8 cellular contexts compared by ENCODE assay signal in genomic region chr2:12416600-12416999, GRCh38.
DNase-seq lines count a peak whose midpoint lies in the region; ATAC-seq and TF ChIP-seq lines count a peak whose summit lies in the region.

No MANE protein-coding gene starts in this region.

- peak; percentile 21 for DNase-seq in Calu3
- DNase-seq in NOMO-1 (lab: John Stamatoyannopoulos, UW; ENCODE audit: unreplicated experiment in 2 of 2), result peak; percentile 56 to 64
- DNase-seq in activated T-helper 9 cell treated with anti-CD3 and anti-CD28 coated beads, Interleukin-2, amount 50 U/mL, for 16 hours (ENCODE audit: low read depth), result peak; percentile 46
- peak; percentile 72 for DNase-seq in left ventricle myocardium superior
- peak; percentile 25 to 32 for DNase-seq in stimulated activated CD4-positive, alpha-beta T cell treated with anti-CD3 and anti-CD28 coated beads, Interleukin-4, amount 100 ng/mL, for 48 hours (ENCODE audit: low read depth in 2 of 2)
- no peak for DNase-seq in NCI-H146 treated with DMSO at 0.1 percent for 48 hours (lab: John Stamatoyannopoulos, UW; ENCODE audit: unreplicated experiment)
- DNase-seq in NCI-H2196 treated with DMSO at 0.1 percent for 48 hours (lab: John Stamatoyannopoulos, UW; ENCODE audit: unreplicated experiment), result no peak

- H3K4me1 Mint-ChIP-seq in Calu3 (ENCODE audit: low read depth, unreplicated experiment), result no peaks in the 10 kb centered on the region

- no peaks in the 10 kb centered on the region for H3K27me3 Mint-ChIP-seq in Calu3 (ENCODE audit: unreplicated experiment)

- ATAC-seq in left ventricle myocardium superior (peak; percentile 58), HG02610 (IDR thresholded peaks at IDR 0.05; ENCODE audit: unreplicated experiment) (no peak)

- intact Hi-C loops in Calu3 (cut with micrococcal nuclease; ENCODE audit: unreplicated experiment) (no loop called here), left ventricle myocardium superior (cut with micrococcal nuclease) (no loop called here)

- CTCF ChIA-PET in Calu3 (lab: Charles Lee), result no interaction called here

- no peak for TF ChIP-seq CTCF in Calu3 (IDR thresholded peaks at IDR 0.05; ENCODE audit: unreplicated experiment)

- no peak overlapping the region for H3K27ac Mint-ChIP-seq in Calu3 (ENCODE audit: unreplicated experiment)

- H3K4me3 Mint-ChIP-seq in Calu3 (ENCODE audit: low read depth, unreplicated experiment), result no peak overlapping the region

- H3K9me3 Mint-ChIP-seq in Calu3 (ENCODE audit: low read depth, unreplicated experiment), result no peaks in the 10 kb centered on the region

- BruUV-seq in Calu3 (replicated peaks; lab: Mats Ljungman, UMichigan), result no TSS peak

- no peaks in the 10 kb centered on the region for H3K36me3 Mint-ChIP-seq in Calu3 (ENCODE audit: insufficient read depth, unreplicated experiment)

Comparison
In these comparisons a context has a peak if more than half of its experiments do, and no peak if none do; other contexts are left out.
1. DNase-seq: peak in Calu3 (single experiment), NOMO-1 (2 of 2), activated T-helper 9 cell treated with anti-CD3 and anti-CD28 coated beads, Interleukin-2, amount 50 U/mL, for 16 hours (single experiment), left ventricle myocardium superior (single experiment) and stimulated activated CD4-positive, alpha-beta T cell treated with anti-CD3 and anti-CD28 coated beads, Interleukin-4, amount 100 ng/mL, for 48 hours (2 of 2); none in NCI-H146 treated with DMSO at 0.1 percent for 48 hours (single experiment) and NCI-H2196 treated with DMSO at 0.1 percent for 48 hours (single experiment).